Comparison of ENCODE assay signal across 28 cellular contexts in the genomic region with DNA sequence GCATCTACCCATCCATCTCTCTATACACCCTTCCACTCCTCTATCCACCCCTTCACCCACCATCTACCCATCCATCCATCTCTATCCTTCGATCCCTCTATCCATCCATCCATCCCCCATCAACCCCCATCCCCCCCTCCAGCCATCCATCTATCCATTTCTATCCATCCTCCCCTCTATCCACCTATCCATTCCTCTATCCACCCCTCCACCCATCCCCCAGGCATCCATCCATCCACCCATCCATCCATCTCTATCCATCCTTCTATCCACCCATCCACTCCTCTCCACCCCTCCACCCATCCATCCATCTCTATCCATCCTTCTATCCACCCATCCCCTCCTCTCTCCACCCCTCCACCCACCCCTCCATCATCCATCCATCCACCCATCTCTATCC. TPM values are rescaled to one million over a fixed set of nuclear protein-coding genes. Genes with fewer than 3 reads are reported as not detected.
DNase-seq lines count a peak whose midpoint lies in the region; ATAC-seq, FAIRE-seq and TF ChIP-seq lines count a peak whose summit lies in the region.
"Had no signal": no experiment of that assay in that cellular context is flagged by ENCODE, and none has a peak within 500 bp of the region (broad histone marks: within the 10 kb centered on the region; RNA-seq: fewer than 3 reads in every experiment).

No MANE protein-coding gene starts in this region.

- no peak overlapping the region for H3K27ac Mint-ChIP-seq in activated T-cell treated with anti-CD3 and anti-CD28 coated beads, Interleukin-2, amount 50 U/mL, for 24 hours
- H3K27ac Mint-ChIP-seq in T-helper 17 cell: peak overlapping the region; percentile 46
- H3K27ac Mint-ChIP-seq: CD14-positive monocyte; CD4-positive, alpha-beta memory T cell; CD4-positive, CD25-positive, alpha-beta regulatory T cell had no signal

- H3K9me3 ChIP-seq in Peyer's patch (no peaks in the 10 kb centered on the region), T-helper 17 cell (ENCODE audit: control insufficient read depth, low read length, poor library complexity, severe bottlenecking) (no peaks in the 10 kb centered on the region), upper lobe of right lung (no peaks in the 10 kb centered on the region)

- FAIRE-seq in GM12892 (lab: Jason Lieb, UNC): no peak
- FAIRE-seq: G401.6, GM12891, GM19239 had no signal

- no peaks in the 10 kb centered on the region for H3K27me3 Mint-ChIP-seq in activated T-cell treated with anti-CD3 and anti-CD28 coated beads, Interleukin-2, amount 50 U/mL, for 24 hours
- H3K27me3 Mint-ChIP-seq in T-helper 17 cell: no peaks in the 10 kb centered on the region
- H3K27me3 Mint-ChIP-seq: CD4-positive, alpha-beta memory T cell; CD8-positive, alpha-beta memory T cell had no signal

- no peaks in the 10 kb centered on the region for H3K27me3 ChIP-seq in Peyer's patch
- no peaks in the 10 kb centered on the region for H3K27me3 ChIP-seq in upper lobe of right lung

- H3K9me3 Mint-ChIP-seq in activated T-cell treated with anti-CD3 and anti-CD28 coated beads, Interleukin-2, amount 50 U/mL, for 24 hours: no peaks in the 10 kb centered on the region
- H3K9me3 Mint-ChIP-seq: CD8-positive, alpha-beta memory T cell had no signal

- intact Hi-C loops in upper lobe of right lung (cut with DNase I): no loop called here

- H3K36me3 ChIP-seq in Peyer's patch (no peaks in the 10 kb centered on the region), upper lobe of right lung (no peaks in the 10 kb centered on the region)
- H3K36me3 ChIP-seq: BE2C, BLaER1 had no signal

- peaks cover 15% of the 10 kb centered on the region for H3K4me1 Mint-ChIP-seq in activated T-cell treated with anti-CD3 and anti-CD28 coated beads, Interleukin-2, amount 50 U/mL, for 24 hours (ENCODE audit: low read depth)
- H3K4me1 Mint-ChIP-seq in T-helper 17 cell: peaks cover 17% of the 10 kb centered on the region

- peak; percentile 3 for DNase-seq in activated T-cell treated with anti-CD3 and anti-CD28 coated beads, Interleukin-2, amount 50 U/mL, for 24 hours
- no peak for DNase-seq in activated T-cell treated with anti-CD3 and anti-CD28 coated beads, Interleukin-2, amount 50 U/mL, for 1 hour
- peak in 2 of 3 donors; percentile 2 to 11 for DNase-seq in Peyer's patch
- no peak for DNase-seq in T-helper 17 cell
- peak; percentile 6 for DNase-seq in upper lobe of right lung
- DNase-seq in GM12892 (ENCODE audit: insufficient read length): no peak
- DNase-seq in activated gamma-delta T cell (lab: John Stamatoyannopoulos, UW): no peak
- DNase-seq in DMS79 treated with DMSO at 0.1 percent for 48 hours (lab: John Stamatoyannopoulos, UW): no peak
- DNase-seq: ACHN; BE2C; C1 segment of cervical spinal cord; CD4-positive, alpha-beta memory T cell; CD4-positive, CD25-positive, alpha-beta regulatory T cell; CD8-positive, alpha-beta memory T cell; COR-L47; DMS 273 treated with DMSO at 0.1 percent for 48 hours; DMS153; DMS53; DMS79; GF-D8 had no signal

- H3K4me3 ChIP-seq in Peyer's patch: no peak overlapping the region
- H3K4me3 ChIP-seq in upper lobe of right lung: no peak overlapping the region
- H3K4me3 ChIP-seq: BLaER1 had no signal

- ATAC-seq in T-helper 17 cell: no peak
- no peak for ATAC-seq in upper lobe of right lung

- H3K27ac ChIP-seq in Peyer's patch: no peak overlapping the region
- no peak overlapping the region for H3K27ac ChIP-seq in upper lobe of right lung
- H3K27ac ChIP-seq: 22Rv1, BLaER1 had no signal

- H3K4me1 ChIP-seq in Peyer's patch (peaks cover 0 to 15% (median 3%) of the 10 kb centered on the region in 4 donors), upper lobe of right lung (peaks cover 10% of the 10 kb centered on the region)
- H3K4me1 ChIP-seq: BE2C had no signal

- H3K4me3 Mint-ChIP-seq in activated T-cell treated with anti-CD3 and anti-CD28 coated beads, Interleukin-2, amount 50 U/mL, for 24 hours: no peak overlapping the region
- no peak overlapping the region for H3K4me3 Mint-ChIP-seq in T-helper 17 cell
- H3K4me3 Mint-ChIP-seq: CD14-positive monocyte; CD4-positive, alpha-beta memory T cell; CD4-positive, CD25-positive, alpha-beta regulatory T cell; CD8-positive, alpha-beta memory T cell had no signal

- H3K36me3 Mint-ChIP-seq in activated T-cell treated with anti-CD3 and anti-CD28 coated beads, Interleukin-2, amount 50 U/mL, for 24 hours (ENCODE audit: low read depth): no peaks in the 10 kb centered on the region
- H3K36me3 Mint-ChIP-seq in T-helper 17 cell (ENCODE audit: low read depth): no peaks in the 10 kb centered on the region
- H3K36me3 Mint-ChIP-seq: CD4-positive, alpha-beta memory T cell; CD4-positive, CD25-positive, alpha-beta regulatory T cell had no signal

- TF ChIP-seq CTCF in Peyer's patch (IDR thresholded peaks at IDR 0.05) (no peak), upper lobe of right lung (IDR thresholded peaks at IDR 0.05) (no peak)

- TF ChIP-seq POLR2A in Peyer's patch (IDR thresholded peaks at IDR 0.05): no peak
- no peak for TF ChIP-seq POLR2A in GM12892 (IDR thresholded peaks at IDR 0.05; ENCODE audit: low read depth, low read length)

RNA-seq across cellular contexts. Expression of a gene that starts 17.5 kb away (rescaled TPM):
- total RNA-seq in Peyer's patch: 10 to 100 TPM in 1 of 4 donors, 1 to 10 TPM in 3; 1.5 to 29.7 (median 4.2) TPM
- 10 to 100 TPM; 43.4 to 47.1 TPM for total RNA-seq in T-helper 17 cell
- 6.7 TPM for total RNA-seq in upper lobe of right lung
- polyA plus RNA-seq in GM12892 (2012; ENCODE audit: missing spikeins): 13.8 TPM
- total RNA-seq: A172, A673 had no signal

Comparison
In these comparisons a context has a peak if more than half of its experiments do, and no peak if none do; other contexts are left out.
1. DNase-seq: peak in activated T-cell treated with anti-CD3 and anti-CD28 coated beads, Interleukin-2, amount 50 U/mL, for 24 hours (single experiment), Peyer's patch (2 of 3) and upper lobe of right lung (single experiment); none in activated T-cell treated with anti-CD3 and anti-CD28 coated beads, Interleukin-2, amount 50 U/mL, for 1 hour (single experiment), T-helper 17 cell (0 of 3), GM12892 (single experiment), activated gamma-delta T cell (single experiment) and DMS79 treated with DMSO at 0.1 percent for 48 hours (single experiment).